31 cellular contexts compared by ENCODE assay signal in the genomic region with DNA sequence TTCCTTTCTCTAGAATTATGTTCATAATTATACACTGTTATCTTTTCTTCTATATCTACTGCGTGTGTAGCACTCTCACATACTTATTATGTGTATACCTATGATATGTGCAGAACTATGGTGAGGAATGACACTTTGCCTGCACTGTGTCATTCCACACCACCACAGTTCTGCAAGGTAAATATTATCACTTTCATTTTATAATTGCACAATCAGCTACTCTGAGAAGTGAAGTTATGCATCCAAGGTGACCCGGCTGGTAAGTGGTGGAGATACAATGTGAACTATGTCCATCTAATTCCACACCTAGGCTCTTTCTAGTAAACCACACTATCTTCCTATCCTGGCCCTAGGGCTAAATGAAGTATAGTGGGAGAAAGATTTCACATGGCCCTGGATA.
"Had no signal": no experiment of that assay in that cellular context is flagged by ENCODE, and none has a peak within 500 bp of the region (broad histone marks: within the 10 kb centered on the region; RNA-seq: fewer than 3 reads in every experiment).

No MANE protein-coding gene starts in this region.

- H3K4me1 ChIP-seq: SJCRH30 had no signal

- H3K4me3 Mint-ChIP-seq: activated CD4-positive, alpha-beta memory T cell treated with anti-CD3 and anti-CD28 coated beads, Interleukin-2, amount 10 ng/mL, durations not matched to agents 7 days and 5 days; activated CD8-positive, alpha-beta memory T cell treated with anti-CD3 and anti-CD28 coated beads, Interleukin-2, amount 10 ng/mL, durations not matched to agents 7 days and 5 days; activated naive CD4-positive, alpha-beta T cell treated with anti-CD3 and anti-CD28 coated beads, Interleukin-2, amount 10 ng/mL, durations not matched to agents 7 days and 5 days; activated naive CD8-positive, alpha-beta T cell; activated naive CD8-positive, alpha-beta T cell treated with anti-CD3 and anti-CD28 coated beads, Interleukin-2, amount 50 U/mL, for 24 hours; brain had no signal

- ATAC-seq: activated CD8-positive, alpha-beta memory T cell treated with anti-CD3 and anti-CD28 coated beads, Interleukin-2, amount 10 ng/mL, durations not matched to agents 7 days and 5 days; activated naive CD8-positive, alpha-beta T cell treated with anti-CD3 and anti-CD28 coated beads, Interleukin-2, amount 50 U/mL, for 24 hours had no signal

- DNase-seq: activated CD4-positive, alpha-beta memory T cell treated with anti-CD3 and anti-CD28 coated beads, Interleukin-2, amount 10 ng/mL, durations not matched to agents 7 days and 5 days; activated CD4-positive, alpha-beta T cell treated with anti-CD3 and anti-CD28 coated beads for 1 hour; activated CD4-positive, alpha-beta T cell treated with anti-CD3 and anti-CD28 coated beads for 48 hours; activated CD4-positive, CD25-positive, alpha-beta regulatory T cell; activated CD8-positive, alpha-beta memory T cell treated with anti-CD3 and anti-CD28 coated beads for 24 hours; activated CD8-positive, alpha-beta memory T cell treated with anti-CD3 and anti-CD28 coated beads, Interleukin-2, amount 10 ng/mL, durations not matched to agents 7 days and 5 days; activated CD8-positive, alpha-beta memory T cell treated with anti-CD3 and anti-CD28 coated beads, Interleukin-2, amount 50 U/mL, for 48 hours; activated effector memory CD4-positive, alpha-beta T cell treated with Interleukin-2 at 50 U/mL for 16 hours; activated naive CD4-positive, alpha-beta T cell treated with anti-CD3 and anti-CD28 coated beads, Interleukin-2, amount 10 ng/mL, durations not matched to agents 7 days and 5 days; activated naive CD8-positive, alpha-beta T cell treated with anti-CD3 and anti-CD28 coated beads, Interleukin-2, amount 50 U/mL, for 24 hours; activated T-cell treated with anti-CD3 and anti-CD28 coated beads, Interleukin-2, amount 50 U/mL, for 48 hours; anterior cingulate cortex; caudate nucleus; Karpas-422; KBM-7; NCI-H1048; NCI-H1105 treated with DMSO at 0.1 percent for 48 hours; NCI-H1436; NCI-H1694; NCI-H1930; NCI-H2081 treated with DMSO at 0.1 percent for 48 hours; NCI-H226; NCI-H446 treated with DMSO at 0.1 percent for 48 hours; NCI-H524; SHP77; SJCRH30; T1000; WERI-Rb-1 had no signal

- H3K9me3 ChIP-seq: SJCRH30 had no signal

- H3K27ac ChIP-seq: SJCRH30, SK-N-MC, WERI-Rb-1 had no signal

- H3K4me3 ChIP-seq: SJCRH30, SK-N-MC had no signal

- H3K27ac Mint-ChIP-seq: activated CD4-positive, alpha-beta memory T cell treated with anti-CD3 and anti-CD28 coated beads, Interleukin-2, amount 10 ng/mL, durations not matched to agents 7 days and 5 days; activated CD8-positive, alpha-beta memory T cell treated with anti-CD3 and anti-CD28 coated beads, Interleukin-2, amount 10 ng/mL, durations not matched to agents 7 days and 5 days; activated naive CD4-positive, alpha-beta T cell treated with anti-CD3 and anti-CD28 coated beads, Interleukin-2, amount 10 ng/mL, durations not matched to agents 7 days and 5 days; activated naive CD8-positive, alpha-beta T cell; activated naive CD8-positive, alpha-beta T cell treated with anti-CD3 and anti-CD28 coated beads, Interleukin-2, amount 50 U/mL, for 24 hours; brain had no signal

- H3K9me3 Mint-ChIP-seq: activated CD4-positive, alpha-beta memory T cell treated with anti-CD3 and anti-CD28 coated beads, Interleukin-2, amount 10 ng/mL, durations not matched to agents 7 days and 5 days; activated naive CD4-positive, alpha-beta T cell treated with anti-CD3 and anti-CD28 coated beads, Interleukin-2, amount 10 ng/mL, durations not matched to agents 7 days and 5 days; activated naive CD8-positive, alpha-beta T cell treated with anti-CD3 and anti-CD28 coated beads, Interleukin-2, amount 50 U/mL, for 24 hours had no signal

- H3K4me1 Mint-ChIP-seq: activated CD4-positive, alpha-beta memory T cell treated with anti-CD3 and anti-CD28 coated beads, Interleukin-2, amount 10 ng/mL, durations not matched to agents 7 days and 5 days; activated CD8-positive, alpha-beta memory T cell treated with anti-CD3 and anti-CD28 coated beads, Interleukin-2, amount 10 ng/mL, durations not matched to agents 7 days and 5 days; activated naive CD4-positive, alpha-beta T cell treated with anti-CD3 and anti-CD28 coated beads, Interleukin-2, amount 10 ng/mL, durations not matched to agents 7 days and 5 days; activated naive CD8-positive, alpha-beta T cell treated with anti-CD3 and anti-CD28 coated beads, Interleukin-2, amount 50 U/mL, for 24 hours; brain had no signal

- H3K36me3 ChIP-seq: SJCRH30, WERI-Rb-1 had no signal

- H3K27me3 Mint-ChIP-seq: activated CD4-positive, alpha-beta memory T cell treated with anti-CD3 and anti-CD28 coated beads, Interleukin-2, amount 10 ng/mL, durations not matched to agents 7 days and 5 days; activated CD8-positive, alpha-beta memory T cell treated with anti-CD3 and anti-CD28 coated beads, Interleukin-2, amount 10 ng/mL, durations not matched to agents 7 days and 5 days; activated naive CD4-positive, alpha-beta T cell treated with anti-CD3 and anti-CD28 coated beads, Interleukin-2, amount 10 ng/mL, durations not matched to agents 7 days and 5 days; activated naive CD8-positive, alpha-beta T cell; activated naive CD8-positive, alpha-beta T cell treated with anti-CD3 and anti-CD28 coated beads, Interleukin-2, amount 50 U/mL, for 24 hours had no signal

- H3K36me3 Mint-ChIP-seq: activated CD8-positive, alpha-beta memory T cell treated with anti-CD3 and anti-CD28 coated beads, Interleukin-2, amount 10 ng/mL, durations not matched to agents 7 days and 5 days; activated naive CD4-positive, alpha-beta T cell treated with anti-CD3 and anti-CD28 coated beads, Interleukin-2, amount 10 ng/mL, durations not matched to agents 7 days and 5 days; activated naive CD8-positive, alpha-beta T cell; brain had no signal
